Comparison of ENCODE assay signal across 1 cellular context in the genomic region with DNA sequence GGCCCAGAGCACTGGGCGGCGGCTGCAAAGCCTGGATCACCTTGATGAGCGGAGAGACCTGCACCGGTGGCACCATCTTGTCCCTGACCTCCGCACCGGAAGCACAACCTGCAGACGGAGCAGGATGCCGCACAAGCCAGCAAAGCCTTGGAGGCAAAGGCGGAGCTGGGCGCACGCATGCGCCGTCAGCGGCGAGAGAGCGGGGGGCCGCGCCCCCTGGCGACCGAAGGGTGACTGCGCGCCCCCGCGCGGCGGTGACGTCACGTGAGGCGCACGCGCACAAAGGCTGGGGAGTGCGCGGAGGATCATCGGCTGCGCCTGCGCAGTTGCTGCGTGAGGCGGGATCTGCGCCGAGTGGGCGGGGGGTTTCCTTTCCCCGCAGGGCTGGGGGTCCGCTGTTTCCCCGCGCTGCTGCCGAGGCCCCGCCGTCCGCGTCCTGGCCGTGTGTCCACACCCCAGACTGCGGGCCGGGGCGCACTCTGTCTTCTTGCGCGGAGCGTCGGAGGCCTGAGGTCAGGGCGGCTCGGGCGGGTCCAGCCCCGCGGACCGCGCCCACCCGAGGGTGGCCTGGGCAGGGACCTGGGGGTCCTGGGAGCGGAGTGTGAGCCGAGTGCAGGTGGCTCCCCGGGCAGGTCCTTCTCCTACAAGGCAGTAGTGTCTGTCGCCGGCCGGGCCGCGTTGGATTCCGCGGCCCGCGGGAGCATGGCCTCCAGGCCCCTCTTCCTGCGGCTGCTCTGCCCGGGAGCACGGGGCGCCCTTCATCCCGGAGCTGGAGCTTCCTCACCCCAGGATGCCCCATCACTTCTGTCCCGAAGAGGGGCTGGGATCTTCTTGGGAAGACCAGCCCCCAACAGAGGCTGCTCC.
TF ChIP-seq lines count a peak whose summit lies in the region.

A gene with protein sequence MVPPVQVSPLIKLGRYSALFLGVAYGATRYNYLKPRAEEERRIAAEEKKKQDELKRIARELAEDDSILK (minus strand): TSS at position 105 of the 864 bp plus-strand sequence. CDS start 29 bp downstream, at position 76.
Gene MYL5, plus strand, starts transcription at position 371 of the 864 bp plus-strand sequence. CDS start 3,485 bp downstream, outside the sequence.

TF ChIP-seq in HepG2, 621 proteins besides CTCF, POLR2A, EP300 and RAD21 (continued from another document and continues in another):
- TF ChIP-seq GTF3A (CRISPR knock-in tag; conservative IDR thresholded peaks at IDR 0.05) (0 out of 2 replicates have a peak, but pooled peaks have one; percentile 35), ZFP62 (CRISPR knock-in tag; IDR thresholded peaks at IDR 0.05) (no peak), SALL2 (CRISPR knock-in tag; IDR thresholded peaks at IDR 0.05) (peak; percentile 85), ZNF432 (CRISPR knock-in tag; IDR thresholded peaks at IDR 0.05; ENCODE audit: borderline replicate concordance) (no peak), KLF12 (CRISPR knock-in tag; IDR thresholded peaks at IDR 0.05; ENCODE audit: borderline replicate concordance) (no peak; the same call in none of the 2 replicates), STAT6 (CRISPR knock-in tag; IDR thresholded peaks at IDR 0.05; ENCODE audit: borderline replicate concordance) (no peak; the same call in 1 of the 2 replicates), KLF16 (CRISPR knock-in tag; IDR thresholded peaks at IDR 0.05) (peak in 1 of 2 experiments; percentile 61; a peak in 1 of 4 replicates), NFYC (CRISPR knock-in tag; IDR thresholded peaks at IDR 0.05) (peak; percentile 35; the same call in 1 of the 2 replicates), POLR2AphosphoS2 (IDR thresholded peaks at IDR 0.05; ENCODE audit: low read depth, low read length) (no peak), THRA (CRISPR knock-in tag; IDR thresholded peaks at IDR 0.05; ENCODE audit: borderline replicate concordance) (no peak), ZBTB7A (CRISPR knock-in tag; IDR thresholded peaks at IDR 0.05) (peak; percentile 95), NR1H2 (CRISPR knock-in tag; IDR thresholded peaks at IDR 0.05; ENCODE audit: borderline replicate concordance, low read depth) (no peak), ATF7 (IDR thresholded peaks at IDR 0.05) (peak; percentile 98), ATF7 (CRISPR knock-in tag; IDR thresholded peaks at IDR 0.05) (peak; percentile 96), KAT2B (IDR thresholded peaks at IDR 0.05; ENCODE audit: borderline replicate concordance, low read depth, low read length) (no peak), ZNF296 (CRISPR knock-in tag; conservative IDR thresholded peaks at IDR 0.05) (0 out of 2 replicates have a peak, but pooled peaks have one; percentile 53), KDM6A (CRISPR knock-in tag; IDR thresholded peaks at IDR 0.05; ENCODE audit: low read depth) (no peak), MYC (CRISPR knock-in tag; IDR thresholded peaks at IDR 0.05; ENCODE audit: borderline replicate concordance) (peak; percentile 75), ZNF230 (CRISPR knock-in tag; IDR thresholded peaks at IDR 0.05) (0 out of 2 replicates have a peak, but pooled peaks have one; percentile 57), ZNF30 (CRISPR knock-in tag; IDR thresholded peaks at IDR 0.05) (0 out of 2 replicates have a peak, but pooled peaks have one; percentile 56), RBM22 (optimal IDR thresholded peaks at IDR 0.05; ENCODE audit: low read length) (no peak), NFE2L2 (IDR thresholded peaks at IDR 0.05; ENCODE audit: low read length) (no peak), ZNF10 (CRISPR knock-in tag; IDR thresholded peaks at IDR 0.05; ENCODE audit: borderline replicate concordance, low read depth) (no peak), ZNF280B (CRISPR knock-in tag; IDR thresholded peaks at IDR 0.05; ENCODE audit: borderline replicate concordance) (peak; percentile 87; the same call in 1 of the 2 replicates), ZSCAN29 (CRISPR knock-in tag; conservative IDR thresholded peaks at IDR 0.05) (peak; percentile 70; the same call in 1 of the 2 replicates), ATF6 (CRISPR knock-in tag; conservative IDR thresholded peaks at IDR 0.05) (no peak), ZNF350 (CRISPR knock-in tag; IDR thresholded peaks at IDR 0.05; ENCODE audit: borderline replicate concordance, low read depth) (peak; percentile 31; the same call in 1 of the 2 replicates), ZNF383 (CRISPR knock-in tag; IDR thresholded peaks at IDR 0.05; ENCODE audit: borderline replicate concordance) (0 out of 2 replicates have a peak, but pooled peaks have one; percentile 60), ZNF569 (CRISPR knock-in tag; IDR thresholded peaks at IDR 0.05; ENCODE audit: borderline replicate concordance) (no peak), CBX5 (CRISPR knock-in tag; IDR thresholded peaks at IDR 0.05; ENCODE audit: borderline replicate concordance) (no peak), KAT8 (CRISPR knock-in tag; IDR thresholded peaks at IDR 0.05) (peak; percentile 88), MYNN (CRISPR knock-in tag; IDR thresholded peaks at IDR 0.05; ENCODE audit: low read depth) (no peak)
- TF ChIP-seq, protein P1, sequence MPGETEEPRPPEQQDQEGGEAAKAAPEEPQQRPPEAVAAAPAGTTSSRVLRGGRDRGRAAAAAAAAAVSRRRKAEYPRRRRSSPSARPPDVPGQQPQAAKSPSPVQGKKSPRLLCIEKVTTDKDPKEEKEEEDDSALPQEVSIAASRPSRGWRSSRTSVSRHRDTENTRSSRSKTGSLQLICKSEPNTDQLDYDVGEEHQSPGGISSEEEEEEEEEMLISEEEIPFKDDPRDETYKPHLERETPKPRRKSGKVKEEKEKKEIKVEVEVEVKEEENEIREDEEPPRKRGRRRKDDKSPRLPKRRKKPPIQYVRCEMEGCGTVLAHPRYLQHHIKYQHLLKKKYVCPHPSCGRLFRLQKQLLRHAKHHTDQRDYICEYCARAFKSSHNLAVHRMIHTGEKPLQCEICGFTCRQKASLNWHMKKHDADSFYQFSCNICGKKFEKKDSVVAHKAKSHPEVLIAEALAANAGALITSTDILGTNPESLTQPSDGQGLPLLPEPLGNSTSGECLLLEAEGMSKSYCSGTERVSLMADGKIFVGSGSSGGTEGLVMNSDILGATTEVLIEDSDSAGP (CRISPR knock-in tag; IDR thresholded peaks at IDR 0.05; ENCODE audit: borderline replicate concordance): peak; percentile 85; the same call in 1 of the 2 replicates
- TF ChIP-seq, protein P2, sequence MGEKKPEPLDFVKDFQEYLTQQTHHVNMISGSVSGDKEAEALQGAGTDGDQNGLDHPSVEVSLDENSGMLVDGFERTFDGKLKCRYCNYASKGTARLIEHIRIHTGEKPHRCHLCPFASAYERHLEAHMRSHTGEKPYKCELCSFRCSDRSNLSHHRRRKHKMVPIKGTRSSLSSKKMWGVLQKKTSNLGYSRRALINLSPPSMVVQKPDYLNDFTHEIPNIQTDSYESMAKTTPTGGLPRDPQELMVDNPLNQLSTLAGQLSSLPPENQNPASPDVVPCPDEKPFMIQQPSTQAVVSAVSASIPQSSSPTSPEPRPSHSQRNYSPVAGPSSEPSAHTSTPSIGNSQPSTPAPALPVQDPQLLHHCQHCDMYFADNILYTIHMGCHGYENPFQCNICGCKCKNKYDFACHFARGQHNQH (CRISPR knock-in tag; IDR thresholded peaks at IDR 0.05): 0 out of 2 replicates have a peak, but pooled peaks have one; percentile 28
- TF ChIP-seq, protein P3, sequence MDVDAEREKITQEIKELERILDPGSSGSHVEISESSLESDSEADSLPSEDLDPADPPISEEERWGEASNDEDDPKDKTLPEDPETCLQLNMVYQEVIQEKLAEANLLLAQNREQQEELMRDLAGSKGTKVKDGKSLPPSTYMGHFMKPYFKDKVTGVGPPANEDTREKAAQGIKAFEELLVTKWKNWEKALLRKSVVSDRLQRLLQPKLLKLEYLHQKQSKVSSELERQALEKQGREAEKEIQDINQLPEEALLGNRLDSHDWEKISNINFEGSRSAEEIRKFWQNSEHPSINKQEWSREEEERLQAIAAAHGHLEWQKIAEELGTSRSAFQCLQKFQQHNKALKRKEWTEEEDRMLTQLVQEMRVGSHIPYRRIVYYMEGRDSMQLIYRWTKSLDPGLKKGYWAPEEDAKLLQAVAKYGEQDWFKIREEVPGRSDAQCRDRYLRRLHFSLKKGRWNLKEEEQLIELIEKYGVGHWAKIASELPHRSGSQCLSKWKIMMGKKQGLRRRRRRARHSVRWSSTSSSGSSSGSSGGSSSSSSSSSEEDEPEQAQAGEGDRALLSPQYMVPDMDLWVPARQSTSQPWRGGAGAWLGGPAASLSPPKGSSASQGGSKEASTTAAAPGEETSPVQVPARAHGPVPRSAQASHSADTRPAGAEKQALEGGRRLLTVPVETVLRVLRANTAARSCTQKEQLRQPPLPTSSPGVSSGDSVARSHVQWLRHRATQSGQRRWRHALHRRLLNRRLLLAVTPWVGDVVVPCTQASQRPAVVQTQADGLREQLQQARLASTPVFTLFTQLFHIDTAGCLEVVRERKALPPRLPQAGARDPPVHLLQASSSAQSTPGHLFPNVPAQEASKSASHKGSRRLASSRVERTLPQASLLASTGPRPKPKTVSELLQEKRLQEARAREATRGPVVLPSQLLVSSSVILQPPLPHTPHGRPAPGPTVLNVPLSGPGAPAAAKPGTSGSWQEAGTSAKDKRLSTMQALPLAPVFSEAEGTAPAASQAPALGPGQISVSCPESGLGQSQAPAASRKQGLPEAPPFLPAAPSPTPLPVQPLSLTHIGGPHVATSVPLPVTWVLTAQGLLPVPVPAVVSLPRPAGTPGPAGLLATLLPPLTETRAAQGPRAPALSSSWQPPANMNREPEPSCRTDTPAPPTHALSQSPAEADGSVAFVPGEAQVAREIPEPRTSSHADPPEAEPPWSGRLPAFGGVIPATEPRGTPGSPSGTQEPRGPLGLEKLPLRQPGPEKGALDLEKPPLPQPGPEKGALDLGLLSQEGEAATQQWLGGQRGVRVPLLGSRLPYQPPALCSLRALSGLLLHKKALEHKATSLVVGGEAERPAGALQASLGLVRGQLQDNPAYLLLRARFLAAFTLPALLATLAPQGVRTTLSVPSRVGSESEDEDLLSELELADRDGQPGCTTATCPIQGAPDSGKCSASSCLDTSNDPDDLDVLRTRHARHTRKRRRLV (CRISPR knock-in tag; IDR thresholded peaks at IDR 0.05): peak; percentile 64; the same call in 1 of the 2 replicates
